21 cellular contexts compared by ENCODE assay signal in genomic region chr1:211708006-211708405, GRCh38. TPM values are rescaled to one million over a fixed set of nuclear protein-coding genes. Genes with fewer than 3 reads are reported as not detected.
DNase-seq lines count a peak whose midpoint lies in the region; ATAC-seq and TF ChIP-seq lines count a peak whose summit lies in the region.
"Had no signal": no experiment of that assay in that cellular context is flagged by ENCODE, and none has a peak within 500 bp of the region (broad histone marks: within the 10 kb centered on the region; RNA-seq: fewer than 3 reads in every experiment).

No MANE protein-coding gene starts in this region.

- peak; percentile 65 for DNase-seq in MCF 10A (ENCODE audit: unreplicated experiment)
- DNase-seq in mammary epithelial cell: no peak
- DNase-seq in Panc1 (ENCODE audit: low read depth, low spot score): no peak
- peak; percentile 74 for DNase-seq in epithelial cell of esophagus (ENCODE audit: low read depth)
- DNase-seq in trophoblast cell: peak; percentile 52 to 84
- no peak for DNase-seq in sigmoid colon
- DNase-seq in nucleus accumbens (lab: John Stamatoyannopoulos, UW): no peak
- DNase-seq: 8988T; ACHN; AML-193; C1 segment of cervical spinal cord; Calu3; CD4-positive, alpha-beta memory T cell; COR-L47; DMS53; DMS79 treated with DMSO at 0.1 percent for 48 hours; GM23248; H7; HCEC 1CT had no signal

- ATAC-seq in Panc1 (no peak), GM18505 (IDR thresholded peaks at IDR 0.05; ENCODE audit: unreplicated experiment) (no peak)
- ATAC-seq: A549 had no signal

- CTCF ChIA-PET in MCF 10A (lab: Yijun Ruan, JAX): interaction anchor here (0.6 to 7.1 kb wide), 9 partner anchors 9 to 1002 kb away, joined by 3 to 79 read pairs (median 4); no protein-coding TSS in a partner anchor
- CTCF ChIA-PET in mammary epithelial cell (lab: Charles Lee; ENCODE audit: low non-redundant PET): no interaction called here
- CTCF ChIA-PET in Panc1 (lab: Charles Lee): no interaction called here

- no peak overlapping the region for H3K27ac Mint-ChIP-seq in MCF 10A (ENCODE audit: low read depth, unreplicated experiment)
- H3K27ac Mint-ChIP-seq: CD4-positive, alpha-beta memory T cell had no signal

- H3K9ac ChIP-seq in mammary epithelial cell (ENCODE audit: insufficient read depth, low read length) (no peak overlapping the region), trophoblast cell (ENCODE audit: low read length) (no peak overlapping the region)
- H3K9ac ChIP-seq: GM23248 had no signal

- H3K79me2 ChIP-seq in mammary epithelial cell (ENCODE audit: insufficient read depth, low read length): no peaks in the 10 kb centered on the region
- no peaks in the 10 kb centered on the region for H3K79me2 ChIP-seq in trophoblast cell (ENCODE audit: control insufficient read depth, insufficient read depth, low read length, poor library complexity)

- TF ChIP-seq POLR2A in sigmoid colon (IDR thresholded peaks at IDR 0.05): no peak
- TF ChIP-seq POLR2A in GM18505 (IDR thresholded peaks at IDR 0.05; ENCODE audit: borderline replicate concordance, extremely low read depth, insufficient read depth, insufficient read length): no peak

- POLR2A ChIA-PET in MCF 10A (lab: Yijun Ruan, JAX) (interaction anchor here (1.2 to 1.6 kb wide), 2 partner anchors 15 to 19 kb away, joined by 4 read pairs; no protein-coding TSS in a partner anchor), Panc1 (lab: Charles Lee) (no interaction called here)

- H3K4me3 Mint-ChIP-seq in MCF 10A (ENCODE audit: unreplicated experiment): no peak overlapping the region

- no peak overlapping the region for H3K18ac ChIP-seq in trophoblast cell (ENCODE audit: low read length)

- no peaks in the 10 kb centered on the region for H3K27me3 Mint-ChIP-seq in MCF 10A (ENCODE audit: insufficient read depth, unreplicated experiment)
- H3K27me3 Mint-ChIP-seq: CD4-positive, alpha-beta memory T cell had no signal

- H4K12ac ChIP-seq in trophoblast cell (ENCODE audit: low read depth, low read length): no peak overlapping the region

- WGBS in mammary epithelial cell (ENCODE audit: low coverage, missing lambda C conversion rate): 94% methylated on average over 6 of the region's 6 CpGs
- WGBS in trophoblast cell (ENCODE audit: extremely low coverage, insufficient coverage, insufficient read length): no CpG with 5 or more reads among the region's 6 CpGs
- WGBS in sigmoid colon, 2 donors: 95 to 96% methylated on average over 6 of the region's 6 CpGs

- no peaks in the 10 kb centered on the region for H3K9me3 Mint-ChIP-seq in MCF 10A (ENCODE audit: unreplicated experiment)
- H3K9me3 Mint-ChIP-seq: CD4-positive, alpha-beta memory T cell had no signal

- H4K20me1 ChIP-seq in mammary epithelial cell (ENCODE audit: insufficient read depth, low read length): no peaks in the 10 kb centered on the region

- H2AK5ac ChIP-seq in trophoblast cell (ENCODE audit: low read length): no peak overlapping the region

- H3K27me3 ChIP-seq in mammary epithelial cell (ENCODE audit: insufficient read depth, low read length) (no peaks in the 10 kb centered on the region), Panc1 (ENCODE audit: control insufficient read depth, insufficient read depth, low read length) (no peaks in the 10 kb centered on the region), trophoblast cell (ENCODE audit: insufficient read depth, low read length) (no peaks in the 10 kb centered on the region), sigmoid colon (no peaks in the 10 kb centered on the region)

- no peak overlapping the region for H2BK5ac ChIP-seq in trophoblast cell (ENCODE audit: low read depth, low read length, poor library complexity)

- dilution Hi-C loops in mammary epithelial cell (cut with HindIII; ENCODE audit: low sequenced_read_pairs): no loop called here

- H2AFZ ChIP-seq in mammary epithelial cell (ENCODE audit: low read depth, low read length) (no peak overlapping the region), trophoblast cell (ENCODE audit: insufficient read depth, low read length, poor library complexity) (no peak overlapping the region)
- H2AFZ ChIP-seq: GM23248 had no signal

- H3K79me1 ChIP-seq in trophoblast cell (ENCODE audit: low read length): no peaks in the 10 kb centered on the region

- H3K4ac ChIP-seq in trophoblast cell (ENCODE audit: low read depth, low read length): no peak overlapping the region

- H3K4me3 ChIP-seq in mammary epithelial cell (replicated peaks in 1 of 3; ENCODE audit: insufficient read depth in 1 of 3, low read depth in 2 of 3, low read length in 3 of 3): no peak overlapping the region
- H3K4me3 ChIP-seq in Panc1 (ENCODE audit: low read depth in 2 of 2, low read length in 2 of 2): no peak overlapping the region
- no peak overlapping the region for H3K4me3 ChIP-seq in epithelial cell of esophagus (ENCODE audit: low read length)
- H3K4me3 ChIP-seq in trophoblast cell (ENCODE audit: low read depth, low read length): no peak overlapping the region
- H3K4me3 ChIP-seq in sigmoid colon: no peak overlapping the region
- H3K4me3 ChIP-seq: A549, GM23248 had no signal

- H4K8ac ChIP-seq in trophoblast cell (ENCODE audit: low read depth, low read length): no peak overlapping the region

- H3K4me1 Mint-ChIP-seq in MCF 10A (ENCODE audit: insufficient read depth, unreplicated experiment): peaks cover 23% of the 10 kb centered on the region
- H3K4me1 Mint-ChIP-seq: CD4-positive, alpha-beta memory T cell had no signal

- no peak overlapping the region for H3K23ac ChIP-seq in trophoblast cell (ENCODE audit: low read length)

- H3K4me1 ChIP-seq in mammary epithelial cell (ENCODE audit: insufficient read depth, low read length) (peaks cover 22% of the 10 kb centered on the region), Panc1 (ENCODE audit: control insufficient read depth, insufficient read depth, low read length) (peaks cover 29% of the 10 kb centered on the region), trophoblast cell (ENCODE audit: control insufficient read depth in 1 of 2, insufficient read depth in 2 of 2, low read length in 2 of 2) (peaks cover 0 to 2% of the 10 kb centered on the region in 2 experiments), sigmoid colon (peaks cover 0 to 13% (median 5%) of the 10 kb centered on the region in 4 donors)

- H3K36me3 Mint-ChIP-seq in MCF 10A (ENCODE audit: insufficient read depth, unreplicated experiment): no peaks in the 10 kb centered on the region
- H3K36me3 Mint-ChIP-seq: CD4-positive, alpha-beta memory T cell had no signal

- TF ChIP-seq CTCF in MCF 10A (IDR thresholded peaks at IDR 0.05; ENCODE audit: unreplicated experiment) (no peak), mammary epithelial cell (conservative IDR thresholded peaks at IDR 0.05 in 1 of 2, IDR thresholded peaks at IDR 0.05 in 1 of 2; ENCODE audit: extremely low read depth in 1 of 2, insufficient read depth in 1 of 2, low read depth in 1 of 2, low read length in 2 of 2) (no peak), Panc1 (IDR thresholded peaks at IDR 0.05) (no peak), epithelial cell of esophagus (IDR thresholded peaks at IDR 0.05; ENCODE audit: insufficient read depth, low read depth, low read length, missing control alignments) (no peak), sigmoid colon (IDR thresholded peaks at IDR 0.05) (no peak)

- no peak overlapping the region for H4K91ac ChIP-seq in trophoblast cell (ENCODE audit: low read depth, low read length)

- H3K9me3 ChIP-seq in mammary epithelial cell (replicated peaks; ENCODE audit: insufficient read depth, low read length) (no peaks in the 10 kb centered on the region), Panc1 (ENCODE audit: control insufficient read depth, insufficient read depth, low read depth, low read length) (no peaks in the 10 kb centered on the region), trophoblast cell (ENCODE audit: insufficient read depth, low read depth, low read length) (no peaks in the 10 kb centered on the region), sigmoid colon (no peaks in the 10 kb centered on the region)
- H3K9me3 ChIP-seq: A549 had no signal

- H3K36me3 ChIP-seq in mammary epithelial cell (ENCODE audit: insufficient read depth, low read length) (no peaks in the 10 kb centered on the region), Panc1 (ENCODE audit: control insufficient read depth, insufficient read depth, low read length) (no peaks in the 10 kb centered on the region), trophoblast cell (ENCODE audit: control insufficient read depth in 1 of 2, insufficient read depth in 2 of 2, low read length in 2 of 2) (no peaks in the 10 kb centered on the region), sigmoid colon (no peaks in the 10 kb centered on the region)

- BruUV-seq in MCF 10A (replicated peaks; lab: Mats Ljungman, UMichigan): no TSS peak
- BruUV-seq in mammary epithelial cell (replicated peaks; lab: Mats Ljungman, UMichigan): no TSS peak
- no TSS peak for BruUV-seq in Panc1 (replicated peaks; lab: Mats Ljungman, UMichigan)

- no peak overlapping the region for H3K4me2 ChIP-seq in mammary epithelial cell (ENCODE audit: insufficient read depth, low read depth, low read length)
- H3K4me2 ChIP-seq in trophoblast cell (ENCODE audit: low read length): no peak overlapping the region
- H3K4me2 ChIP-seq: A549 had no signal

- H3K27ac ChIP-seq in mammary epithelial cell (ENCODE audit: insufficient read depth, low read depth, low read length): no peak overlapping the region
- H3K27ac ChIP-seq in Panc1 (ENCODE audit: low read length): peak overlapping the region; percentile 42; the same call in 1 of the 2 replicates
- H3K27ac ChIP-seq in trophoblast cell (ENCODE audit: low read depth, low read length): no peak overlapping the region
- H3K27ac ChIP-seq in sigmoid colon: no peak overlapping the region
- H3K27ac ChIP-seq: A549, GM23248 had no signal

- in situ Hi-C loops in mammary epithelial cell (cut with MboI; ENCODE audit: low sequenced_read_pairs in 2 of 2): loop anchor here (10.0 to 25.0 kb wide), 2 partner anchors 229 to 237 kb away; no protein-coding TSS in a partner anchor
- in situ Hi-C loops in Panc1 (cut with HindIII; ENCODE audit: low pct_unique_long_range_greater_than_20kb, low sequenced_read_pairs): no loop called here

- no peak overlapping the region for H2BK120ac ChIP-seq in trophoblast cell (ENCODE audit: insufficient read depth, low read length, poor library complexity)

- intact Hi-C loops in MCF 10A (cut with micrococcal nuclease): no loop called here
- intact Hi-C loops in mammary epithelial cell (cut with micrococcal nuclease): no loop called here
- intact Hi-C loops in Panc1 (cut with micrococcal nuclease; ENCODE audit: unreplicated experiment): no loop called here
- intact Hi-C loops in sigmoid colon (cut with DNase I): no loop called here

- no peak overlapping the region for H3K14ac ChIP-seq in trophoblast cell (ENCODE audit: low read length)

- no peak overlapping the region for H2BK12ac ChIP-seq in trophoblast cell (ENCODE audit: low read length)

- TF ChIP-seq EP300 in sigmoid colon (IDR thresholded peaks at IDR 0.05): no peak

RNA-seq across cellular contexts. Expression of gene NEK2, which starts 32.6 kb away (rescaled TPM):
- total RNA-seq in MCF 10A (2022) (33.4 and 44.5 TPM in 2 replicates), mammary epithelial cell (10 to 100 TPM in 1 of 2 donors, under 1 TPM in 1; 0.33 to 14.9 TPM), Panc1 (2021; ENCODE audit: unreplicated experiment) (34.4 TPM), sigmoid colon (1 to 10 TPM in 1 of 4 donors, under 1 TPM in 1, not detected in 2; 0.41 to 1.9 TPM)
- polyA plus RNA-seq in mammary epithelial cell (14.3 TPM), sigmoid colon (10 to 100 TPM in 1 of 3 donors, 1 to 10 TPM in 2; 1.8 to 11.5 (median 8.1) TPM)
- polyA minus RNA-seq in mammary epithelial cell: 0.72 TPM
- polyA plus RNA-seq in Panc1 (2012; ENCODE audit: insufficient read length): 11.0 TPM
- polyA plus RNA-seq in trophoblast cell (2013): 10.1 and 11.4 TPM in 2 replicates
- total RNA-seq: CD4-positive, alpha-beta memory T cell had no signal
- polyA plus RNA-seq: CD4-positive, alpha-beta memory T cell had no signal

Comparison
In these comparisons a context has a peak if more than half of its experiments do, and no peak if none do; other contexts are left out.
1. DNase-seq: peak in MCF 10A (single experiment), epithelial cell of esophagus (single experiment) and trophoblast cell (2 of 2); none in mammary epithelial cell (single experiment), Panc1 (single experiment), sigmoid colon (single experiment) and nucleus accumbens (0 of 56).